9 cellular contexts compared by ENCODE assay signal in the genomic region with DNA sequence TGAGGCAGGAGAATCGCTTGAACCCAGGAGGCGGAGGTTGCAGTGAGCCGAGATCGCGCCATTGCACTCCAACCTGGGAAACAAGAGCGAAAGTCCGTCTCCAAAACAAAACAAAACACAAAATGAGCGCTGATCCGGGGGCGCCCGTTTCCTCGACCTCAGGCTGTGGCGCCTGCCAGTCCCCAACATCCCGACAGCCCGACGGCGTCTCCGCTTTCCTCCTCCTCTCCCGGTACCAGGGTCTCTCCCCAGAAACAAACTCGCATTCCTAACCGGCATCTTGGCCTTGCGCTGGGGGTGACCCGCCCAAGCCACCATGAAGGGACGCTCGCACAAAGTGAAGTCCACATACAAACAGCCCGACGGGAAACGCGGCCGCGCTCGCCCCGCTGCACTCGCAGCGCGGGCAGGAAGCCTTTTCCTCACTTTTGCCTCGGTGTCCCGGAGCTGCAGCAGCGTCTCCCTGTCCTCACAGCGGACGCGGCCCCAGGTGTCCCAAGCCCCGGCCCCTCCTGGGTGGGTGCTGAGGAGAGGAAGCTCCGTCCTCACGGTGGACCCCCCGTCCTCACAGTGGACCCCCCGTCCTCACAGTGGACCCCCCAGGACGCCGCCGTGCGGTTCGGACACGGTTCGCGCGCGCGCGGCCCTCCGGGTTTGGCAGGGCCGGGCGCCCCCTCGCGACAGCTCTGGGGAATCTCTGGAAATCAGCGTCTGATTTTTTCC. TPM values are rescaled to one million over a fixed set of nuclear protein-coding genes. Genes with fewer than 3 reads are reported as not detected.
DNase-seq lines count a peak whose midpoint lies in the region; ATAC-seq and TF ChIP-seq lines count a peak whose summit lies in the region.
"Not testable (repeated sequence)": the region's sequence is repeated elsewhere in the genome, so short reads cannot be mapped to it uniquely, and the experiment has no call there.
"Had no signal": no experiment of that assay in that cellular context is flagged by ENCODE, and none has a peak within 500 bp of the region (broad histone marks: within the 10 kb centered on the region; RNA-seq: fewer than 3 reads in every experiment).

No MANE protein-coding gene starts in this region.

- not testable (repeated sequence) for H3K9ac ChIP-seq in PC-3 (ENCODE audit: low read length); iPS-18a (ENCODE audit: low read length)

- not testable (repeated sequence) for BruUV-seq in PC-3 (replicated peaks; lab: Mats Ljungman, UMichigan)

- not testable (repeated sequence) for H3F3A ChIP-seq in PC-3 (ENCODE audit: low read length, unreplicated experiment)

- H3K9me3 ChIP-seq in PC-3 (ENCODE audit: low read length); iPS-18a (ENCODE audit: control insufficient read depth, low read depth, low read length): not testable (repeated sequence)

- not testable (repeated sequence) for H3K4me1 ChIP-seq in PC-3 (ENCODE audit: insufficient read depth, low read length); iPS-18a (ENCODE audit: control insufficient read depth, low read depth, low read length)

- ATAC-seq in PC-3 = peak; percentile 56

- not testable (repeated sequence) for H3K27ac ChIP-seq in PC-3 (ENCODE audit: low read length); iPS-18a (ENCODE audit: low read length)

- not testable (repeated sequence) for H3K9me2 ChIP-seq in PC-3 (replicated peaks; ENCODE audit: low read length)

- DNase-seq in CD1c-positive myeloid dendritic cell (ENCODE audit: extremely low spot score) = peak; percentile 47
- peak; percentile 32 for DNase-seq in HT-29 (ENCODE audit: low spot score)
- peak; percentile 40 for DNase-seq in PC-3
- peak; percentile 19 for DNase-seq in activated T-cell treated with anti-CD3 and anti-CD28 coated beads for 24 hours (ENCODE audit: low read depth)
- peak; percentile 71 for DNase-seq in dermis blood vessel endothelial cell
- peak; percentile 1 for DNase-seq in non-pigmented ciliary epithelial cell (ENCODE audit: low read depth)
- peak in 4 of 6 experiments; percentile 9 to 41 (median 38) for DNase-seq in stimulated activated naive CD4-positive, alpha-beta T cell (lab: John Stamatoyannopoulos, UW)

- not testable (repeated sequence) for H4K20me1 ChIP-seq in PC-3 (ENCODE audit: low read length)

- CTCF ChIA-PET in PC-3 (lab: Charles Lee) = not testable (repeated sequence)

- H2AFZ ChIP-seq in PC-3 (ENCODE audit: low read length) = peak overlapping the region; percentile 63

- not testable (repeated sequence) for H3K79me2 ChIP-seq in PC-3 (ENCODE audit: low read length)

- peak overlapping the region; percentile 62 for H3K4me2 ChIP-seq in PC-3 (ENCODE audit: low read length)

- not testable (repeated sequence) for H3K36me3 ChIP-seq in PC-3 (ENCODE audit: low read depth, low read length); iPS-18a (ENCODE audit: control insufficient read depth, low read depth, low read length)

- H3K27me3 ChIP-seq in PC-3 (ENCODE audit: low read length) = not testable (repeated sequence)
- H3K27me3 ChIP-seq in iPS-18a (ENCODE audit: control insufficient read depth, insufficient read depth, low read length) = peaks cover 11% of the 10 kb centered on the region

- POLR2A ChIA-PET in PC-3 (lab: Charles Lee; ENCODE audit: unreplicated experiment) = not testable (repeated sequence)

- intact Hi-C loops in PC-3 (cut with micrococcal nuclease) = not testable (repeated sequence)

- peak overlapping the region; percentile 65 for H3K4me3 ChIP-seq in PC-3 (ENCODE audit: low read length)
- H3K4me3 ChIP-seq in iPS-18a (ENCODE audit: low read length) = peak overlapping the region; percentile 49

- TF ChIP-seq CTCF in PC-3 (conservative IDR thresholded peaks at IDR 0.05; ENCODE audit: low read depth, low read length) = peak; percentile 49; the same call in 1 of the 2 replicates

RNA-seq across cellular contexts. Expression of gene TUBB8, which starts 24.6 kb away (rescaled TPM):
- total RNA-seq in HT-29 (2014; rRNA removed; shearing (Covaris generic)) = not detected in 2 replicates
- total RNA-seq in PC-3 (2014; rRNA removed) (not detected in 2 replicates), dermis blood vessel endothelial cell (0.09 TPM in 1 of 2 replicates, not detected in the other)
- total RNA-seq: cerebellum had no signal

Comparison
In these comparisons a context has a peak if more than half of its experiments do, and no peak if none do; other contexts are left out.
1. DNase-seq: peak in every context shown above with its lines; median percentile 71 in dermis blood vessel endothelial cell; 47 in CD1c-positive myeloid dendritic cell; 40 in PC-3; 38 in stimulated activated naive CD4-positive, alpha-beta T cell; 32 in HT-29; 19 in activated T-cell treated with anti-CD3 and anti-CD28 coated beads for 24 hours; 1 in non-pigmented ciliary epithelial cell.